In genomic region chr17:63827002-63827800, GRCh38 we compare ENCODE assay signal across 8 cellular contexts. TPM values are rescaled to one million over a fixed set of nuclear protein-coding genes. Genes with fewer than 3 reads are reported as not detected.
DNase-seq lines count a peak whose midpoint lies in the region; ATAC-seq and TF ChIP-seq lines count a peak whose summit lies in the region.

FTSJ3 (minus strand) TSS chr17:63827663; CDS start chr17:63826902, 761 bp downstream.
PSMC5 (plus strand) TSS chr17:63827431; CDS start chr17:63827491, 60 bp downstream.

- no peaks in the 10 kb centered on the region for H3K27me3 Mint-ChIP-seq in activated naive CD8-positive, alpha-beta T cell treated with anti-CD3 and anti-CD28 coated beads for 36 hours

- TF ChIP-seq EP300 in ovary (IDR thresholded peaks at IDR 0.05) = no peak

- peaks cover 3% of the 10 kb centered on the region for H3K4me1 ChIP-seq in ovary (ENCODE audit: insufficient read depth)
- H3K4me1 ChIP-seq in thyroid gland = peaks cover 9 to 21% of the 10 kb centered on the region in 2 donors

- H3K27me3 ChIP-seq in ovary (no peaks in the 10 kb centered on the region), thyroid gland (no peaks in the 10 kb centered on the region)

- peaks cover 68% of the 10 kb centered on the region for H3K36me3 Mint-ChIP-seq in activated naive CD8-positive, alpha-beta T cell treated with anti-CD3 and anti-CD28 coated beads for 36 hours

- peak within 1 kb of the TSS; percentile 99 for H3K27ac Mint-ChIP-seq in activated naive CD8-positive, alpha-beta T cell treated with anti-CD3 and anti-CD28 coated beads for 36 hours

- H3K9me3 ChIP-seq in ovary = no peaks in the 10 kb centered on the region
- no peaks in the 10 kb centered on the region for H3K9me3 ChIP-seq in thyroid gland

- TF ChIP-seq POLR2A in ovary (IDR thresholded peaks at IDR 0.05) (peak; percentile 84), thyroid gland (IDR thresholded peaks at IDR 0.05) (peak; percentile 50 to 82)

- H3K4me3 Mint-ChIP-seq in activated naive CD8-positive, alpha-beta T cell treated with anti-CD3 and anti-CD28 coated beads for 36 hours = peak within 1 kb of the TSS; percentile 96

- 1% methylated on average over 58 of the region's 58 CpGs for WGBS in ovary, 3 donors
- WGBS in thyroid gland, 2 donors = 0 to 1% methylated on average over 40 to 46 of the region's 58 CpGs

- H3K4me3 ChIP-seq in GM12865 (ENCODE audit: low read depth, low read length) (peak within 1 kb of the TSS; percentile 61), ovary (peak within 1 kb of the TSS; percentile 66), thyroid gland (replicated peaks in 1 of 3) (peak within 1 kb of the TSS; percentile 28 to 48 (median 28))

- H3K9me3 Mint-ChIP-seq in activated naive CD8-positive, alpha-beta T cell treated with anti-CD3 and anti-CD28 coated beads for 36 hours = no peaks in the 10 kb centered on the region

- peak; percentile 76 for TF ChIP-seq CTCF in GM12865 (IDR thresholded peaks at IDR 0.05; ENCODE audit: insufficient read depth, low read depth, low read length, missing control alignments)
- TF ChIP-seq CTCF in ovary (IDR thresholded peaks at IDR 0.05) = peak in 2 of 3 donors; percentile 20 to 66
- peak in 4 of 6 experiments; percentile 50 to 61 (median 56) for TF ChIP-seq CTCF in thyroid gland (IDR thresholded peaks at IDR 0.05)

- intact Hi-C loops in Right ventricle myocardium inferior (cut with DNase I) = loop anchor here (1.0 to 10.0 kb wide), 2 partner anchors 53 to 678 kb away; partner anchors contain the start of genes CEP95, DDX42 and DDX5
- intact Hi-C loops in ovary (cut with DNase I) = loop anchor here in 1 of 4 donors (2.0 kb wide), 1 partner anchor 16 kb away; the partner anchor contains the start of gene SMARCD2
- intact Hi-C loops in thyroid gland (cut with DNase I) = loop anchor here (10.0 kb wide), 1 partner anchor 212 kb away; no protein-coding TSS in a partner anchor

- ATAC-seq in HG02642 (IDR thresholded peaks at IDR 0.05; ENCODE audit: poor library complexity, unreplicated experiment) (peak; percentile 90), Right ventricle myocardium inferior (peak; percentile 94)

- DNase-seq in GM12865 (ENCODE audit: low read depth) (peak; percentile 97), NCI-H1105 (lab: John Stamatoyannopoulos, UW) (peak; percentile 90), SKM-1 treated with dmso at 0.1 percent for 144 hours (lab: John Stamatoyannopoulos, UW; ENCODE audit: unreplicated experiment) (peak; percentile 93), Right ventricle myocardium inferior (ENCODE audit: missing footprints) (peak; percentile 98), ovary (peak; percentile 91 to 96 (median 93)), thyroid gland (peak; percentile 97)
- peak; percentile 94 for DNase-seq in activated naive CD8-positive, alpha-beta T cell treated with anti-CD3 and anti-CD28 coated beads for 36 hours

- no peaks in the 10 kb centered on the region for H3K36me3 ChIP-seq in ovary
- H3K36me3 ChIP-seq in thyroid gland = peaks cover 58 to 59% of the 10 kb centered on the region in 2 donors

- H3K4me1 Mint-ChIP-seq in activated naive CD8-positive, alpha-beta T cell treated with anti-CD3 and anti-CD28 coated beads for 36 hours = peaks cover 76% of the 10 kb centered on the region

- H3K27ac ChIP-seq in ovary (peak within 1 kb of the TSS; percentile 75 to 95), thyroid gland (peak within 1 kb of the TSS; percentile 60 to 93 (median 90))

RNA-seq across cellular contexts. Expression of gene FTSJ3, which starts in this region (rescaled TPM):
- 10 to 100 TPM; 91.2 to 91.5 TPM for total RNA-seq in activated naive CD8-positive, alpha-beta T cell treated with anti-CD3 and anti-CD28 coated beads for 36 hours
- total RNA-seq in Right ventricle myocardium inferior = 34.2 TPM
- total RNA-seq in ovary = 10 to 100 TPM; 26.1 to 46.5 (median 34.7) TPM
- 10 to 100 TPM; 21.3 to 47.0 TPM for polyA plus RNA-seq in ovary
- 10 to 100 TPM; 37.8 to 64.7 (median 47.2) TPM for total RNA-seq in thyroid gland

RNA-seq across cellular contexts. Expression of gene PSMC5, which starts in this region (rescaled TPM):
- 100 to 1,000 TPM; 178 to 187 TPM for total RNA-seq in activated naive CD8-positive, alpha-beta T cell treated with anti-CD3 and anti-CD28 coated beads for 36 hours
- total RNA-seq in Right ventricle myocardium inferior (145 TPM), ovary (100 to 1,000 TPM in 2 of 7 donors, 10 to 100 TPM in 5; 36.4 to 111 (median 83.8) TPM), thyroid gland (10 to 100 TPM; 79.1 to 98.3 (median 86.4) TPM)
- polyA plus RNA-seq in ovary = 100 to 1,000 TPM in 1 of 2 donors, 10 to 100 TPM in 1; 96.2 to 155 TPM

Comparison
In these comparisons a context has a peak if more than half of its experiments do, and no peak if none do; other contexts are left out.
1. Peak in every context shown above with its lines: DNase-seq, ATAC-seq, H3K4me3 ChIP-seq and H3K27ac ChIP-seq.